1 cellular context compared by ENCODE assay signal in genomic region chr6:167761794-167762258, GRCh38.
TF ChIP-seq lines count a peak whose summit lies in the region.

No MANE protein-coding gene starts in this region.

TF ChIP-seq in HepG2, 621 proteins besides CTCF, POLR2A, EP300 and RAD21 (continued from another document):
- TF ChIP-seq ZFP37 (CRISPR knock-in tag; IDR thresholded peaks at IDR 0.05; ENCODE audit: borderline replicate concordance) = 0 out of 2 replicates have a peak, but pooled peaks have one; percentile 11
- no peak for TF ChIP-seq NR2C2 (CRISPR knock-in tag; IDR thresholded peaks at IDR 0.05; ENCODE audit: borderline replicate concordance)
- TF ChIP-seq MYPOP (CRISPR knock-in tag; IDR thresholded peaks at IDR 0.05) = 0 out of 2 replicates have a peak, but pooled peaks have one; percentile 1
- TF ChIP-seq PCBP2 (optimal IDR thresholded peaks at IDR 0.05; ENCODE audit: low read depth, low read length, poor library complexity, severe bottlenecking) = peak; percentile 87
- TF ChIP-seq ZNF280D (CRISPR knock-in tag; IDR thresholded peaks at IDR 0.05) = 0 out of 2 replicates have a peak, but pooled peaks have one; percentile 1
- TF ChIP-seq TSC22D2 (CRISPR knock-in tag; IDR thresholded peaks at IDR 0.05; ENCODE audit: borderline replicate concordance) = 0 out of 2 replicates have a peak, but pooled peaks have one; percentile 1
- 0 out of 2 replicates have a peak, but pooled peaks have one; percentile 21 for TF ChIP-seq FUBP1 (CRISPR knock-in tag; IDR thresholded peaks at IDR 0.05; ENCODE audit: borderline replicate concordance)
- TF ChIP-seq ZFP90 (CRISPR knock-in tag; IDR thresholded peaks at IDR 0.05; ENCODE audit: borderline replicate concordance) = peak; percentile 16; the same call in 1 of the 2 replicates
- 0 out of 2 replicates have a peak, but pooled peaks have one; percentile 12 for TF ChIP-seq ZNF749 (CRISPR knock-in tag; IDR thresholded peaks at IDR 0.05; ENCODE audit: borderline replicate concordance)
- no peak for TF ChIP-seq MXD4 (CRISPR knock-in tag; IDR thresholded peaks at IDR 0.05)
- TF ChIP-seq SNAI1 (CRISPR knock-in tag; IDR thresholded peaks at IDR 0.05; ENCODE audit: borderline replicate concordance) = 0 out of 2 replicates have a peak, but pooled peaks have one; percentile 8
- TF ChIP-seq AFF4 (CRISPR knock-in tag; IDR thresholded peaks at IDR 0.05) = peak; percentile 79
- no peak for TF ChIP-seq SMYD3 (CRISPR knock-in tag; IDR thresholded peaks at IDR 0.05)
- TF ChIP-seq CCAR2 (optimal IDR thresholded peaks at IDR 0.05; ENCODE audit: low read depth, low read length) = peak; percentile 40
- peak; percentile 72 for TF ChIP-seq POLR2G (IDR thresholded peaks at IDR 0.05; ENCODE audit: low read depth, low read length)
- TF ChIP-seq NCOA5 (CRISPR knock-in tag; IDR thresholded peaks at IDR 0.05) = no peak
- TF ChIP-seq JUN (CRISPR knock-in tag; IDR thresholded peaks at IDR 0.05) = no peak
- 0 out of 2 replicates have a peak, but pooled peaks have one; percentile 12 for TF ChIP-seq SMAD9 (CRISPR knock-in tag; IDR thresholded peaks at IDR 0.05)
- 0 out of 2 replicates have a peak, but pooled peaks have one; percentile 33 for TF ChIP-seq ZFP82 (CRISPR knock-in tag; IDR thresholded peaks at IDR 0.05; ENCODE audit: borderline replicate concordance)
- peak; percentile 92 for TF ChIP-seq PATZ1 (CRISPR knock-in tag; IDR thresholded peaks at IDR 0.05)
- TF ChIP-seq KAT7 (CRISPR knock-in tag; IDR thresholded peaks at IDR 0.05; ENCODE audit: borderline replicate concordance) = peak; percentile 15; the same call in 1 of the 2 replicates
- 0 out of 2 replicates have a peak, but pooled peaks have one; percentile 8 for TF ChIP-seq TAF1 (CRISPR knock-in tag; IDR thresholded peaks at IDR 0.05)
- peak; percentile 60; the same call in 1 of the 2 replicates for TF ChIP-seq RBFOX2 (IDR thresholded peaks at IDR 0.05; ENCODE audit: low read depth, low read length)
- TF ChIP-seq PHF8 (CRISPR knock-in tag; IDR thresholded peaks at IDR 0.05) = peak; percentile 4; the same call in 1 of the 2 replicates
- TF ChIP-seq GMEB2 (CRISPR knock-in tag; IDR thresholded peaks at IDR 0.05; ENCODE audit: low read depth) = no peak
- TF ChIP-seq ZNF7 (CRISPR knock-in tag; IDR thresholded peaks at IDR 0.05) = peak; percentile 89
- 0 out of 2 replicates have a peak, but pooled peaks have one; percentile 29 for TF ChIP-seq AKAP8 (CRISPR knock-in tag; IDR thresholded peaks at IDR 0.05)
- TF ChIP-seq IKZF4 (CRISPR knock-in tag; IDR thresholded peaks at IDR 0.05; ENCODE audit: borderline replicate concordance, low read depth, not compliant biosample characterization) = peak; percentile 8
- no peak for TF ChIP-seq ZNF816 (CRISPR knock-in tag; IDR thresholded peaks at IDR 0.05; ENCODE audit: borderline replicate concordance)
- no peak for TF ChIP-seq FOXC1 (CRISPR knock-in tag; IDR thresholded peaks at IDR 0.05; ENCODE audit: borderline replicate concordance)
- TF ChIP-seq CBX5 (CRISPR knock-in tag; IDR thresholded peaks at IDR 0.05; ENCODE audit: borderline replicate concordance) = no peak
- TF ChIP-seq ARNT2 (CRISPR knock-in tag; IDR thresholded peaks at IDR 0.05; ENCODE audit: low read depth) = no peak
- TF ChIP-seq ATF6 (CRISPR knock-in tag; conservative IDR thresholded peaks at IDR 0.05) = no peak
- TF ChIP-seq ZFAT (CRISPR knock-in tag; conservative IDR thresholded peaks at IDR 0.05) = no peak
- TF ChIP-seq ZBTB38 (CRISPR knock-in tag; IDR thresholded peaks at IDR 0.05) = peak; percentile 37; the same call in 1 of the 2 replicates
- TF ChIP-seq NFIC (IDR thresholded peaks at IDR 0.05; ENCODE audit: low read length) = peak; percentile 2; the same call in 1 of the 2 replicates
- TF ChIP-seq GFI1 (CRISPR knock-in tag; IDR thresholded peaks at IDR 0.05; ENCODE audit: borderline replicate concordance) = 0 out of 2 replicates have a peak, but pooled peaks have one; percentile 5
- TF ChIP-seq HOXA3 (CRISPR knock-in tag; IDR thresholded peaks at IDR 0.05) = no peak
- TF ChIP-seq MEF2D (CRISPR knock-in tag; IDR thresholded peaks at IDR 0.05) = 0 out of 2 replicates have a peak, but pooled peaks have one; percentile 8
TF ChIP-seq in HepG2: peak in this region for 32.
